In the genomic region with DNA sequence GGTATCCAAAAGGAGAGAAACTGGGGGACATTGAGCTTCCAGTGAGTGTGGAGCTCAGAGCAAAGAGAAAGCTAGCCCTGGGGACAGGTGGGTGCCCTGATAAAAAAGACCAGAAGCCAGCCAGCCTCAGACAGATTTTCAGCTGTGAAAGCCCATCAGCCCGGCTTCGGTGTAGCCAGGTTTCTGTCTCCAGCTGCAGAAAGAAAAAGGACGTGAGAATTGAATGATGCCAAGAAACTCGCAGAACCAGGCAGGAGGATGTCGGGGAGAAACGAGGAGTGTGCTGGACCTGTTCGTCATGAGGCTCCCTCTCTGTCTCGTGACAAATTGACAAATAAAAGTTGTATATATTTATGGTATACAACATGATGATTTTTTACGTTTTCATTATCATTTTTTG, we compare ENCODE assay signal across 7 cellular contexts.
"Had no signal": no experiment of that assay in that cellular context is flagged by ENCODE, and none has a peak within 500 bp of the region (broad histone marks: within the 10 kb centered on the region; RNA-seq: fewer than 3 reads in every experiment).

No MANE protein-coding gene starts in this region.

- H3K27ac ChIP-seq: GM23248 had no signal

- ATAC-seq: HCT116, K562 had no signal

- H3K4me3 Mint-ChIP-seq: HFFc6 had no signal

- H3K9me3 Mint-ChIP-seq: HFFc6 had no signal

- H3K27ac Mint-ChIP-seq: HFFc6 had no signal

- H3K4me1 ChIP-seq: HAP-1 had no signal

- DNase-seq: GM23248, H7, HFFc6, IMR-90 had no signal

- H3K9me3 ChIP-seq: HAP-1 had no signal

- H3K36me3 ChIP-seq: HAP-1 had no signal

- H3K4me3 ChIP-seq: GM23248, HAP-1, K562 had no signal
